Comparison of ENCODE assay signal across 8 cellular contexts in genomic region chr1:94926915-94927404, GRCh38.
DNase-seq lines count a peak whose midpoint lies in the region; ATAC-seq and TF ChIP-seq lines count a peak whose summit lies in the region.

Gene CNN3, minus strand, starts transcription at chr1:94927110. Its CDS starts 216 bp downstream, at chr1:94926894.

- peak; percentile 92 for TF ChIP-seq POLR2A in GM19099 (IDR thresholded peaks at IDR 0.05; ENCODE audit: extremely low read depth, insufficient read length, low read depth)

- peak; percentile 86 for ATAC-seq in HG03354 (IDR thresholded peaks at IDR 0.05; ENCODE audit: poor library complexity, severe bottlenecking, unreplicated experiment)

- DNase-seq in AG08396 (ENCODE audit: low spot score) (peak; percentile 95), NCI-H524 treated with DMSO at 0.1 percent for 48 hours (lab: John Stamatoyannopoulos, UW) (peak; percentile 28), activated T-cell treated with anti-CD3 and anti-CD28 coated beads for 48 hours (ENCODE audit: low read depth) (peak; percentile 63), epidermal melanocyte (ENCODE audit: insufficient read length, low spot score) (peak; percentile 87), midbrain (lab: John Stamatoyannopoulos, UW) (peak; percentile 97)
- DNase-seq in stimulated activated CD8-positive, alpha-beta memory T cell treated with anti-CD3 and anti-CD28 coated beads, Interleukin-15, amount 100 ng/mL, for 4 hours (ENCODE audit: low read depth in 2 of 2) = peak; percentile 50 to 63

Comparison
In these comparisons a context has a peak if more than half of its experiments do, and no peak if none do; other contexts are left out.
1. Peak in every context shown above with its lines: DNase-seq and ATAC-seq.
2. DNase-seq: peak in every context shown above with its lines; median percentile 97 in midbrain; 95 in AG08396; 87 in epidermal melanocyte; 63 in activated T-cell treated with anti-CD3 and anti-CD28 coated beads for 48 hours; 56 in stimulated activated CD8-positive, alpha-beta memory T cell treated with anti-CD3 and anti-CD28 coated beads, Interleukin-15, amount 100 ng/mL, for 4 hours; 28 in NCI-H524 treated with DMSO at 0.1 percent for 48 hours.